In genomic region chr18:22564036-22564435, GRCh38 we compare ENCODE assay signal across 21 cellular contexts.
A peak's percentile ranks its signal among the peaks of the same experiment; 100 is the strongest.
DNase-seq lines count a peak whose midpoint lies in the region; TF ChIP-seq lines count a peak whose summit lies in the region.
"Had no signal": no experiment of that assay in that cellular context is flagged by ENCODE, and none has a peak within 500 bp of the region (broad histone marks: within the 10 kb centered on the region; RNA-seq: fewer than 3 reads in every experiment).

No MANE protein-coding gene starts in this region.

- TF ChIP-seq CTCF in choroid plexus epithelial cell (conservative IDR thresholded peaks at IDR 0.05; ENCODE audit: low read depth, low read length): no peak
- no peak for TF ChIP-seq CTCF in MM.1S (IDR thresholded peaks at IDR 0.05; ENCODE audit: low read length)
- no peak for TF ChIP-seq CTCF in Peyer's patch (IDR thresholded peaks at IDR 0.05)

- TF ChIP-seq POLR2A in Peyer's patch (IDR thresholded peaks at IDR 0.05): no peak

- no peaks in the 10 kb centered on the region for H3K9me2 ChIP-seq in MM.1S (replicated peaks; ENCODE audit: insufficient read depth, low read length)

- H3K27ac ChIP-seq in ACC112 (ENCODE audit: low read depth, low read length) (peak overlapping the region; percentile 52), MM.1S (ENCODE audit: low read length) (no peak overlapping the region), Peyer's patch (no peak overlapping the region)
- H3K27ac ChIP-seq: neural progenitor cell, prostate gland, stomach had no signal

- H3K27me3 ChIP-seq in ACC112 (ENCODE audit: insufficient read depth, low read length) (no peaks in the 10 kb centered on the region), MM.1S (replicated peaks; ENCODE audit: insufficient read depth, low read length) (no peaks in the 10 kb centered on the region), Peyer's patch (no peaks in the 10 kb centered on the region)

- H3K36me3 ChIP-seq in ACC112 (ENCODE audit: insufficient read depth, low read length): no peaks in the 10 kb centered on the region
- H3K36me3 ChIP-seq in MM.1S (replicated peaks; ENCODE audit: insufficient read depth, low read length): no peaks in the 10 kb centered on the region
- no peaks in the 10 kb centered on the region for H3K36me3 ChIP-seq in Peyer's patch
- H3K36me3 ChIP-seq: neural progenitor cell, prostate gland, stomach had no signal

- H2AFZ ChIP-seq in ACC112 (ENCODE audit: low read length, unreplicated experiment) (peak overlapping the region; percentile 63), MM.1S (ENCODE audit: low read length) (no peak overlapping the region)
- H2AFZ ChIP-seq: neural progenitor cell had no signal

- H4K20me1 ChIP-seq in MM.1S (ENCODE audit: insufficient read depth, low read length): no peaks in the 10 kb centered on the region

- no peak overlapping the region for H3K4me2 ChIP-seq in MM.1S (ENCODE audit: low read depth, low read length)
- H3K4me2 ChIP-seq: neural progenitor cell had no signal

- H3K9me3 ChIP-seq in MM.1S (replicated peaks; ENCODE audit: insufficient read depth, low read length): no peaks in the 10 kb centered on the region
- H3K9me3 ChIP-seq in Peyer's patch: no peaks in the 10 kb centered on the region
- H3K9me3 ChIP-seq: mucosa of descending colon, prostate gland, stomach had no signal

- H3F3A ChIP-seq in MM.1S (ENCODE audit: insufficient read depth, low read length): no peaks in the 10 kb centered on the region

- H3K4me1 ChIP-seq in ACC112 (ENCODE audit: control insufficient read depth, insufficient read depth, low read length, unreplicated experiment) (peaks cover 35% of the 10 kb centered on the region), MM.1S (ENCODE audit: low read length) (no peaks in the 10 kb centered on the region), Peyer's patch (peaks cover 0 to 4% (median 0%) of the 10 kb centered on the region in 4 donors)
- H3K4me1 ChIP-seq: prostate gland had no signal

- H3K9ac ChIP-seq in MM.1S (ENCODE audit: low read length): no peak overlapping the region
- H3K9ac ChIP-seq: neural progenitor cell had no signal

- DNase-seq in NCI-H226: peak; percentile 97
- DNase-seq in choroid plexus epithelial cell (ENCODE audit: low read depth): peak; percentile 78
- peak; percentile 43 for DNase-seq in kidney tubule cell (ENCODE audit: low spot score)
- no peak for DNase-seq in NCI-H1436 (lab: John Stamatoyannopoulos, UW)
- no peak for DNase-seq in MM.1S
- DNase-seq in ecto neural progenitor cell (ENCODE audit: low spot score): no peak
- DNase-seq in Peyer's patch: no peak
- DNase-seq: 8988T; activated CD4-positive, alpha-beta T cell treated with anti-CD3 and anti-CD28 coated beads for 1 hour; activated T-cell treated with anti-CD3 and anti-CD28 coated beads, Interleukin-2, amount 50 U/mL, for 72 hours; C1 segment of cervical spinal cord; Calu3; erythroblast; left ventricle myocardium superior; mucosa of descending colon; NCI-H187; NCI-H748 treated with DMSO at 0.1 percent for 48 hours; stomach had no signal

- H3K79me2 ChIP-seq in ACC112 (ENCODE audit: control insufficient read depth, insufficient read depth, low read length, unreplicated experiment) (no peaks in the 10 kb centered on the region), MM.1S (ENCODE audit: low read length) (no peaks in the 10 kb centered on the region)

- H3K4me3 ChIP-seq in ACC112 (ENCODE audit: low read depth, low read length): peak overlapping the region; percentile 4; the same call in 1 of the 2 replicates
- H3K4me3 ChIP-seq in choroid plexus epithelial cell (ENCODE audit: low read depth, low read length): no peak overlapping the region
- no peak overlapping the region for H3K4me3 ChIP-seq in MM.1S (ENCODE audit: low read length)
- no peak overlapping the region for H3K4me3 ChIP-seq in Peyer's patch
- H3K4me3 ChIP-seq: mucosa of descending colon, neural progenitor cell, prostate gland, stomach had no signal

Comparison
In these comparisons a context has a peak if more than half of its experiments do, and no peak if none do; other contexts are left out.
1. DNase-seq: peak in NCI-H226 (single experiment), choroid plexus epithelial cell (single experiment) and kidney tubule cell (single experiment); none in NCI-H1436 (single experiment), MM.1S (single experiment), ecto neural progenitor cell (single experiment) and Peyer's patch (0 of 3).